7 cellular contexts compared by ENCODE assay signal in genomic region chr2:54574107-54574859, GRCh38.
DNase-seq lines count a peak whose midpoint lies in the region; ATAC-seq and TF ChIP-seq lines count a peak whose summit lies in the region.

No MANE protein-coding gene starts in this region.

- H3K4me3 Mint-ChIP-seq in chondrocyte (ENCODE audit: unreplicated experiment) (no peak overlapping the region), natural killer cell (peak overlapping the region; percentile 79)

- H3K36me3 Mint-ChIP-seq in chondrocyte (ENCODE audit: low read depth): peaks cover 2% of the 10 kb centered on the region
- H3K36me3 Mint-ChIP-seq in natural killer cell: no peaks in the 10 kb centered on the region

- no peaks in the 10 kb centered on the region for H3K9me3 Mint-ChIP-seq in chondrocyte (ENCODE audit: low read depth)
- no peaks in the 10 kb centered on the region for H3K9me3 Mint-ChIP-seq in natural killer cell

- intact Hi-C loops in natural killer cell (cut with micrococcal nuclease): loop anchor here (1.0 kb wide), 1 partner anchor 16 kb away; no protein-coding TSS in a partner anchor

- in situ Hi-C loops in GM13976 (cut with MboI; ENCODE audit: low sequenced_read_pairs, unreplicated experiment): no loop called here

- ATAC-seq in GM19395 (IDR thresholded peaks at IDR 0.05; ENCODE audit: unreplicated experiment) (peak; percentile 37), HG03469 (IDR thresholded peaks at IDR 0.05; ENCODE audit: unreplicated experiment) (peak; percentile 39), natural killer cell (peak; percentile 74 to 93 (median 79))

- peaks cover 95% of the 10 kb centered on the region for H3K4me1 Mint-ChIP-seq in chondrocyte (ENCODE audit: low read depth)
- peaks cover 83 to 98% of the 10 kb centered on the region in 2 donors for H3K4me1 Mint-ChIP-seq in natural killer cell

- H3K27ac Mint-ChIP-seq in chondrocyte (ENCODE audit: unreplicated experiment) (peak overlapping the region; percentile 97), natural killer cell (peak overlapping the region; percentile 97 to 98)

- H3K27me3 Mint-ChIP-seq in chondrocyte (ENCODE audit: low read depth) (no peaks in the 10 kb centered on the region), natural killer cell (ENCODE audit: low read depth in 2 of 2) (no peaks in the 10 kb centered on the region)

- TF ChIP-seq CTCF in chondrocyte (IDR thresholded peaks at IDR 0.05) (no peak), natural killer cell (IDR thresholded peaks at IDR 0.05) (no peak), GM13976 (IDR thresholded peaks at IDR 0.05; ENCODE audit: borderline replicate concordance, control extremely low read depth, extremely low read depth, insufficient read depth, missing control alignments) (no peak)

- DNase-seq in T-helper 9 cell (peak; percentile 65), chondrocyte (ENCODE audit: low spot score) (no peak), natural killer cell (peak; percentile 67), GM13976 (ENCODE audit: low spot score) (no peak), DMS79 treated with DMSO at 0.1 percent for 48 hours (lab: John Stamatoyannopoulos, UW) (no peak)

Comparison
In these comparisons a context has a peak if more than half of its experiments do, and no peak if none do; other contexts are left out.
1. DNase-seq: peak in T-helper 9 cell (single experiment) and natural killer cell (single experiment); none in chondrocyte (single experiment), GM13976 (single experiment) and DMS79 treated with DMSO at 0.1 percent for 48 hours (single experiment).
2. Peak in every context shown above with its lines, with median percentiles within 50 percentile points of each other: ATAC-seq.